1 cellular context compared by ENCODE assay signal in genomic region chr10:124034576-124035305, GRCh38. TPM values are rescaled to one million over a fixed set of nuclear protein-coding genes. Genes with fewer than 3 reads are reported as not detected.
"Had no signal": no experiment of that assay in that cellular context is flagged by ENCODE, and none has a peak within 500 bp of the region (broad histone marks: within the 10 kb centered on the region; RNA-seq: fewer than 3 reads in every experiment).

No MANE protein-coding gene starts in this region.

RNA-seq across cellular contexts. Expression of gene CHST15, which starts 58.7 kb away (rescaled TPM):
- total RNA-seq: activated CD4-positive, alpha-beta T cell treated with anti-CD3 and anti-CD28 coated beads, Interleukin-2, amount 10 ng/mL, durations not matched to agents 7 days and 5 days had no signal
